ENCODE assay signal across 24 cellular contexts in the genomic region with DNA sequence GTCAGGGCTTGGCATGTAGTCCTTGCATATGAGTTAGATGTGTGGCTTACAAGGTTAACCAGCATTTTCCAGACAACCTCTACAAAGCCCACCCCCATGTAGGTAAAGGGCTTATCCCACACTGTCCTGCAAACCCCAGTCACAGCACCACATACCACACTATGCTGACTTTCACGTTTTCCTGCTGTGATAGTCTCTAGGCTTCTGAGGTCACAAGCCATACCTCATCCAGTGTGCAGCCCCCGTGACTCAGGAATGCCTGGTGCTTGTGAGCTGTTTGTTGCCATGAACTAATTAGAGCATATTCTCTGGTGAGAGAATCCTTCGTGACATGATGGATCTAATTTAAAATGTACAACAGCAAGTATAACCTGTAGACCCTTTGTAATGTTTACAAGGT. TPM values are rescaled to one million over a fixed set of nuclear protein-coding genes. Genes with fewer than 3 reads are reported as not detected.
DNase-seq lines count a peak whose midpoint lies in the region; ATAC-seq, FAIRE-seq and TF ChIP-seq lines count a peak whose summit lies in the region.
"Had no signal": no experiment of that assay in that cellular context is flagged by ENCODE, and none has a peak within 500 bp of the region (broad histone marks: within the 10 kb centered on the region; RNA-seq: fewer than 3 reads in every experiment).

No MANE protein-coding gene starts in this region.

- POLR2A ChIA-PET in CD4-positive, alpha-beta T cell (lab: Charles Lee) = interaction anchor here (0.6 kb wide), 1 partner anchor 284 kb away, joined by 3 read pairs; no protein-coding TSS in a partner anchor
- POLR2A ChIA-PET in activated CD8-positive, alpha-beta T cell treated with anti-CD3 and anti-CD28 coated beads for 36 hours (lab: Charles Lee) = no interaction called here

- H3K27me3 ChIP-seq in CD4-positive, alpha-beta T cell (ENCODE audit: control insufficient read depth, insufficient read depth, low read length) = no peaks in the 10 kb centered on the region
- H3K27me3 ChIP-seq: adrenal gland, cardiac muscle cell, hepatocyte, suprapubic skin had no signal

- H3K9me3 ChIP-seq in CD4-positive, alpha-beta T cell (ENCODE audit: control insufficient read depth, low read length) = no peaks in the 10 kb centered on the region
- H3K9me3 ChIP-seq: suprapubic skin had no signal

- H3K27ac ChIP-seq in CD4-positive, alpha-beta T cell (ENCODE audit: low read depth, low read length) = no peak overlapping the region
- H3K27ac ChIP-seq: adrenal gland, cardiac muscle cell, hepatocyte, RWPE1, suprapubic skin had no signal

- TF ChIP-seq CTCF in CD4-positive, alpha-beta T cell (IDR thresholded peaks at IDR 0.05) = no peak
- TF ChIP-seq CTCF in activated CD8-positive, alpha-beta T cell treated with anti-CD3 and anti-CD28 coated beads for 36 hours (IDR thresholded peaks at IDR 0.05) = no peak
- TF ChIP-seq CTCF in nephron progenitor cell (IDR thresholded peaks at IDR 0.05) = no peak
- TF ChIP-seq CTCF in osteocyte (IDR thresholded peaks at IDR 0.05) = no peak

- H3K27ac Mint-ChIP-seq in CD4-positive, alpha-beta T cell = peak overlapping the region; percentile 25
- no peak overlapping the region for H3K27ac Mint-ChIP-seq in activated CD8-positive, alpha-beta T cell treated with anti-CD3 and anti-CD28 coated beads for 36 hours
- peak overlapping the region; percentile 94 for H3K27ac Mint-ChIP-seq in nephron progenitor cell
- no peak overlapping the region for H3K27ac Mint-ChIP-seq in osteocyte (ENCODE audit: unreplicated experiment)
- H3K27ac Mint-ChIP-seq: activated CD8-positive, alpha-beta memory T cell treated with anti-CD3 and anti-CD28 coated beads, Interleukin-2, amount 10 ng/mL, durations not matched to agents 7 days and 5 days had no signal

- H3K27me3 Mint-ChIP-seq in CD4-positive, alpha-beta T cell = no peaks in the 10 kb centered on the region
- H3K27me3 Mint-ChIP-seq in activated CD8-positive, alpha-beta T cell treated with anti-CD3 and anti-CD28 coated beads for 36 hours = no peaks in the 10 kb centered on the region
- peaks cover 2% of the 10 kb centered on the region for H3K27me3 Mint-ChIP-seq in nephron progenitor cell (ENCODE audit: low read depth, poor library complexity)
- H3K27me3 Mint-ChIP-seq in osteocyte (ENCODE audit: unreplicated experiment) = no peaks in the 10 kb centered on the region
- H3K27me3 Mint-ChIP-seq: activated CD8-positive, alpha-beta memory T cell treated with anti-CD3 and anti-CD28 coated beads, Interleukin-2, amount 10 ng/mL, durations not matched to agents 7 days and 5 days; CD4-positive, CD25-positive, alpha-beta regulatory T cell had no signal

- intact Hi-C loops in CD4-positive, alpha-beta T cell (cut with DNase I, micrococcal nuclease) = loop anchor here (5.0 to 10.0 kb wide), 2 partner anchors 45 to 118 kb away; a partner anchor contains a TSS
- intact Hi-C loops in activated CD8-positive, alpha-beta T cell treated with anti-CD3 and anti-CD28 coated beads for 36 hours (cut with micrococcal nuclease) = no loop called here
- intact Hi-C loops in left ventricle myocardium superior (cut with micrococcal nuclease) = no loop called here

- no peak for ATAC-seq in CD4-positive, alpha-beta T cell (ENCODE audit: poor library complexity)
- ATAC-seq in activated CD8-positive, alpha-beta T cell treated with anti-CD3 and anti-CD28 coated beads for 36 hours = peak; percentile 27
- peak; percentile 75 for ATAC-seq in left ventricle myocardium superior
- no peak for ATAC-seq in GM18870 (IDR thresholded peaks at IDR 0.05; ENCODE audit: unreplicated experiment)
- ATAC-seq: activated CD8-positive, alpha-beta memory T cell treated with anti-CD3 and anti-CD28 coated beads, Interleukin-2, amount 10 ng/mL, durations not matched to agents 7 days and 5 days; GM12878 had no signal

- no peak overlapping the region for H3K4me3 Mint-ChIP-seq in CD4-positive, alpha-beta T cell
- no peak overlapping the region for H3K4me3 Mint-ChIP-seq in activated CD8-positive, alpha-beta T cell treated with anti-CD3 and anti-CD28 coated beads for 36 hours
- H3K4me3 Mint-ChIP-seq in nephron progenitor cell (no peak overlapping the region), osteocyte (ENCODE audit: unreplicated experiment) (no peak overlapping the region)
- H3K4me3 Mint-ChIP-seq: activated CD8-positive, alpha-beta memory T cell treated with anti-CD3 and anti-CD28 coated beads, Interleukin-2, amount 10 ng/mL, durations not matched to agents 7 days and 5 days; CD4-positive, CD25-positive, alpha-beta regulatory T cell had no signal

- no peaks in the 10 kb centered on the region for H3K4me1 Mint-ChIP-seq in CD4-positive, alpha-beta T cell (ENCODE audit: low read depth)
- H3K4me1 Mint-ChIP-seq in activated CD8-positive, alpha-beta T cell treated with anti-CD3 and anti-CD28 coated beads for 36 hours (ENCODE audit: low read depth) = peaks cover 5% of the 10 kb centered on the region
- peaks cover 7% of the 10 kb centered on the region for H3K4me1 Mint-ChIP-seq in nephron progenitor cell
- no peaks in the 10 kb centered on the region for H3K4me1 Mint-ChIP-seq in osteocyte (ENCODE audit: unreplicated experiment)
- H3K4me1 Mint-ChIP-seq: activated CD8-positive, alpha-beta memory T cell treated with anti-CD3 and anti-CD28 coated beads, Interleukin-2, amount 10 ng/mL, durations not matched to agents 7 days and 5 days had no signal

- no peak for DNase-seq in CD4-positive, alpha-beta T cell
- DNase-seq in activated CD8-positive, alpha-beta T cell treated with anti-CD3 and anti-CD28 coated beads for 36 hours = no peak
- DNase-seq in left ventricle myocardium superior (peak; percentile 30), nephron progenitor cell (no peak), osteocyte (ENCODE audit: extremely low spot score, unreplicated experiment) (no peak), urothelium cell line (ENCODE audit: low spot score) (no peak)
- DNase-seq: activated CD8-positive, alpha-beta memory T cell treated with anti-CD3 and anti-CD28 coated beads, Interleukin-2, amount 10 ng/mL, durations not matched to agents 7 days and 5 days; adrenal gland; CD4-positive, CD25-positive, alpha-beta regulatory T cell; dermis blood vessel endothelial cell; islet precursor cell; midbrain; MM.1S; NCI-H1436 treated with DMSO at 0.1 percent for 48 hours; NCI-H526 treated with DMSO at 0.1 percent for 48 hours had no signal

- H3K36me3 Mint-ChIP-seq in CD4-positive, alpha-beta T cell (ENCODE audit: low read depth) = peaks cover 79% of the 10 kb centered on the region
- H3K36me3 Mint-ChIP-seq in activated CD8-positive, alpha-beta T cell treated with anti-CD3 and anti-CD28 coated beads for 36 hours (ENCODE audit: low read depth) = peaks cover 29% of the 10 kb centered on the region
- H3K36me3 Mint-ChIP-seq in nephron progenitor cell (ENCODE audit: low read depth) (peaks cover 13% of the 10 kb centered on the region), osteocyte (ENCODE audit: unreplicated experiment) (peaks cover 41% of the 10 kb centered on the region)

- no peak for FAIRE-seq in urothelium cell line (lab: Jason Lieb, UNC)
- FAIRE-seq: endothelial cell of umbilical vein, GM12878, H1, TTC549 had no signal

- no peaks in the 10 kb centered on the region for H3K9me3 Mint-ChIP-seq in CD4-positive, alpha-beta T cell
- H3K9me3 Mint-ChIP-seq in activated CD8-positive, alpha-beta T cell treated with anti-CD3 and anti-CD28 coated beads for 36 hours = no peaks in the 10 kb centered on the region
- H3K9me3 Mint-ChIP-seq in nephron progenitor cell = no peaks in the 10 kb centered on the region
- no peaks in the 10 kb centered on the region for H3K9me3 Mint-ChIP-seq in osteocyte (ENCODE audit: unreplicated experiment)
- H3K9me3 Mint-ChIP-seq: CD4-positive, CD25-positive, alpha-beta regulatory T cell had no signal

- CTCF ChIA-PET in CD4-positive, alpha-beta T cell (lab: Charles Lee) = no interaction called here
- CTCF ChIA-PET in activated CD8-positive, alpha-beta T cell treated with anti-CD3 and anti-CD28 coated beads for 36 hours (lab: Charles Lee) = interaction anchor here (1.4 to 2.1 kb wide), 2 partner anchors 8 to 405 kb away, joined by 3 to 8 read pairs; no protein-coding TSS in a partner anchor

RNA-seq across cellular contexts. Expression of a gene that starts 50.8 kb away (rescaled TPM):
- total RNA-seq in CD4-positive, alpha-beta T cell = 10 to 100 TPM; 45.0 to 47.4 TPM
- total RNA-seq in activated CD8-positive, alpha-beta T cell treated with anti-CD3 and anti-CD28 coated beads for 36 hours = 10 to 100 TPM; 60.1 to 62.3 TPM
- total RNA-seq in left ventricle myocardium superior (39.4 TPM), osteocyte (66.7 and 67.3 TPM in 2 replicates)

Comparison
In these comparisons a context has a peak if more than half of its experiments do, and no peak if none do; other contexts are left out.
1. ATAC-seq: peak in activated CD8-positive, alpha-beta T cell treated with anti-CD3 and anti-CD28 coated beads for 36 hours (single experiment) and left ventricle myocardium superior (single experiment); none in CD4-positive, alpha-beta T cell (single experiment) and GM18870 (single experiment).
2. H3K27ac Mint-ChIP-seq: peak in CD4-positive, alpha-beta T cell (single experiment) and nephron progenitor cell (single experiment); none in activated CD8-positive, alpha-beta T cell treated with anti-CD3 and anti-CD28 coated beads for 36 hours (single experiment) and osteocyte (single experiment).
3. intact Hi-C loops: an anchor here in CD4-positive, alpha-beta T cell (5.0 to 10.0 kb wide); none called in activated CD8-positive, alpha-beta T cell treated with anti-CD3 and anti-CD28 coated beads for 36 hours and left ventricle myocardium superior.